27 cellular contexts compared by ENCODE assay signal in genomic region chr4:108982359-108982758, GRCh38.
"Had no signal": no experiment of that assay in that cellular context is flagged by ENCODE, and none has a peak within 500 bp of the region (broad histone marks: within the 10 kb centered on the region; RNA-seq: fewer than 3 reads in every experiment).

No MANE protein-coding gene starts in this region.

- H3K4me3 ChIP-seq: ascending aorta, breast epithelium, cardiac muscle cell, colonic mucosa had no signal

- H3K36me3 ChIP-seq: ascending aorta, breast epithelium, cardiac muscle cell, colonic mucosa had no signal

- H3K9me3 Mint-ChIP-seq: activated CD4-positive, alpha-beta memory T cell treated with anti-CD3 and anti-CD28 coated beads for 36 hours; activated naive CD4-positive, alpha-beta T cell treated with anti-CD3 and anti-CD28 coated beads, Interleukin-2, amount 50 U/mL, for 72 hours; activated T-helper 2 cell treated with anti-CD3 and anti-CD28 coated beads, Interferon-gamma antibody, Interleukin-2, Interleukin-4, amounts not matched to agents 10 μg/mL and 5 μg/mL and 100 μg/mL, durations not matched to agents 14 hours and 24 hours and 36 hours had no signal

- H3K4me1 Mint-ChIP-seq: activated CD4-positive, alpha-beta T cell treated with anti-CD3 and anti-CD28 coated beads for 36 hours had no signal

- DNase-seq: activated CD4-positive, alpha-beta memory T cell treated with anti-CD3 and anti-CD28 coated beads for 36 hours; activated CD4-positive, alpha-beta T cell treated with anti-CD3 and anti-CD28 coated beads for 36 hours; activated CD4-positive, alpha-beta T cell treated with anti-CD3 and anti-CD28 coated beads, Interleukin-2, amount 10 ng/mL, durations not matched to agents 24 days and 14 days; activated CD4-positive, CD25-positive, alpha-beta regulatory T cell; activated CD4-positive, CD25-positive, alpha-beta regulatory T cell treated with anti-CD3 and anti-CD28 coated beads, Interleukin-2, amount 50 U/mL, for 72 hours; activated CD8-positive, alpha-beta memory T cell treated with anti-CD3 and anti-CD28 coated beads, Interleukin-2, amount 10 ng/mL, durations not matched to agents 7 days and 5 days; activated CD8-positive, alpha-beta memory T cell treated with anti-CD3 and anti-CD28 coated beads, Interleukin-2, amount 50 U/mL, for 4 hours; activated CD8-positive, alpha-beta T cell treated with anti-CD3 and anti-CD28 coated beads, Interleukin-2, amount 10 ng/mL, durations not matched to agents 7 days and 5 days; activated effector memory CD4-positive, alpha-beta T cell treated with anti-CD3 and anti-CD28 coated beads, Interleukin-2, amount 50 U/mL, for 16 hours; activated naive CD4-positive, alpha-beta T cell treated with anti-CD3 and anti-CD28 coated beads, Interleukin-2, amount 10 ng/mL, durations not matched to agents 7 days and 5 days; activated naive CD8-positive, alpha-beta T cell treated with anti-CD3 and anti-CD28 coated beads, Interleukin-2, amount 10 ng/mL, durations not matched to agents 7 days and 5 days; activated T-cell treated with anti-CD3 and anti-CD28 coated beads, Interleukin-2, amount 50 U/mL, for 1 hour; activated T-cell treated with anti-CD3 and anti-CD28 coated beads, Interleukin-2, amount 50 U/mL, for 48 hours; central memory CD4-positive, alpha-beta T cell; cerebellar nuclear complex; colonic mucosa; effector CD8-positive, alpha-beta T cell; T-helper 2 cell had no signal

- ATAC-seq: activated CD4-positive, alpha-beta T cell treated with anti-CD3 and anti-CD28 coated beads for 36 hours; activated CD8-positive, alpha-beta memory T cell treated with anti-CD3 and anti-CD28 coated beads, Interleukin-2, amount 10 ng/mL, durations not matched to agents 7 days and 5 days; activated CD8-positive, alpha-beta T cell treated with anti-CD3 and anti-CD28 coated beads, Interleukin-2, amount 10 ng/mL, durations not matched to agents 7 days and 5 days; activated naive CD4-positive, alpha-beta T cell treated with anti-CD3 and anti-CD28 coated beads, Interleukin-2, amount 50 U/mL, for 72 hours; esophagus mucosa had no signal

- H3K9me3 ChIP-seq: ascending aorta, colonic mucosa had no signal

- H3K27ac ChIP-seq: ascending aorta, breast epithelium, cardiac muscle cell, colonic mucosa had no signal

- H3K4me3 Mint-ChIP-seq: activated CD4-positive, alpha-beta memory T cell treated with anti-CD3 and anti-CD28 coated beads for 36 hours; activated CD4-positive, alpha-beta T cell treated with anti-CD3 and anti-CD28 coated beads for 36 hours; activated CD4-positive, alpha-beta T cell treated with anti-CD3 and anti-CD28 coated beads, Interleukin-2, amount 10 ng/mL, durations not matched to agents 24 days and 14 days; activated CD8-positive, alpha-beta memory T cell treated with anti-CD3 and anti-CD28 coated beads, Interleukin-2, amount 10 ng/mL, durations not matched to agents 7 days and 5 days; activated CD8-positive, alpha-beta T cell treated with anti-CD3 and anti-CD28 coated beads, Interleukin-2, amount 10 ng/mL, durations not matched to agents 7 days and 5 days; activated naive CD4-positive, alpha-beta T cell treated with anti-CD3 and anti-CD28 coated beads, Interleukin-2, amount 10 ng/mL, durations not matched to agents 7 days and 5 days; activated naive CD8-positive, alpha-beta T cell treated with anti-CD3 and anti-CD28 coated beads, Interleukin-2, amount 10 ng/mL, durations not matched to agents 7 days and 5 days; activated T-helper 1 cell treated with anti-CD3 and anti-CD28 coated beads, Interleukin-12 subunit alpha, Interleukin-12 subunit beta, Interleukin-2, Interleukin-4 antibody, amounts not matched to agents 30 ng/mL and 10 ng/mL and 1 ng/mL, durations not matched to agents 14 hours and 24 hours and 36 hours; brain had no signal

- H3K27ac Mint-ChIP-seq: activated CD4-positive, alpha-beta memory T cell treated with anti-CD3 and anti-CD28 coated beads for 36 hours; activated CD4-positive, alpha-beta T cell treated with anti-CD3 and anti-CD28 coated beads for 36 hours; activated CD4-positive, alpha-beta T cell treated with anti-CD3 and anti-CD28 coated beads, Interleukin-2, amount 10 ng/mL, durations not matched to agents 24 days and 14 days; activated CD8-positive, alpha-beta memory T cell treated with anti-CD3 and anti-CD28 coated beads, Interleukin-2, amount 10 ng/mL, durations not matched to agents 7 days and 5 days; activated CD8-positive, alpha-beta T cell treated with anti-CD3 and anti-CD28 coated beads, Interleukin-2, amount 10 ng/mL, durations not matched to agents 7 days and 5 days; activated naive CD4-positive, alpha-beta T cell treated with anti-CD3 and anti-CD28 coated beads, Interleukin-2, amount 10 ng/mL, durations not matched to agents 7 days and 5 days; activated naive CD4-positive, alpha-beta T cell treated with anti-CD3 and anti-CD28 coated beads, Interleukin-2, amount 50 U/mL, for 72 hours; activated naive CD8-positive, alpha-beta T cell treated with anti-CD3 and anti-CD28 coated beads, Interleukin-2, amount 10 ng/mL, durations not matched to agents 7 days and 5 days; activated T-helper 1 cell treated with anti-CD3 and anti-CD28 coated beads, Interleukin-12 subunit alpha, Interleukin-12 subunit beta, Interleukin-2, Interleukin-4 antibody, amounts not matched to agents 30 ng/mL and 10 ng/mL and 1 ng/mL, durations not matched to agents 14 hours and 24 hours and 36 hours; activated T-helper 2 cell treated with anti-CD3 and anti-CD28 coated beads, Interferon-gamma antibody, Interleukin-2, Interleukin-4, amounts not matched to agents 10 μg/mL and 5 μg/mL and 100 μg/mL, durations not matched to agents 14 hours and 24 hours and 36 hours; brain had no signal

- H3K4me1 ChIP-seq: ascending aorta, breast epithelium, colonic mucosa had no signal

- H3K27me3 ChIP-seq: ascending aorta, breast epithelium, cardiac muscle cell, colonic mucosa had no signal

- FAIRE-seq: frontal cortex had no signal

- H3K27me3 Mint-ChIP-seq: activated CD4-positive, alpha-beta T cell treated with anti-CD3 and anti-CD28 coated beads, Interleukin-2, amount 10 ng/mL, durations not matched to agents 24 days and 14 days; activated CD8-positive, alpha-beta memory T cell treated with anti-CD3 and anti-CD28 coated beads, Interleukin-2, amount 10 ng/mL, durations not matched to agents 7 days and 5 days; activated naive CD4-positive, alpha-beta T cell treated with anti-CD3 and anti-CD28 coated beads, Interleukin-2, amount 10 ng/mL, durations not matched to agents 7 days and 5 days; activated naive CD8-positive, alpha-beta T cell treated with anti-CD3 and anti-CD28 coated beads, Interleukin-2, amount 10 ng/mL, durations not matched to agents 7 days and 5 days; brain had no signal

- H3K36me3 Mint-ChIP-seq: activated CD4-positive, alpha-beta memory T cell treated with anti-CD3 and anti-CD28 coated beads for 36 hours; brain had no signal
